In the genomic region with DNA sequence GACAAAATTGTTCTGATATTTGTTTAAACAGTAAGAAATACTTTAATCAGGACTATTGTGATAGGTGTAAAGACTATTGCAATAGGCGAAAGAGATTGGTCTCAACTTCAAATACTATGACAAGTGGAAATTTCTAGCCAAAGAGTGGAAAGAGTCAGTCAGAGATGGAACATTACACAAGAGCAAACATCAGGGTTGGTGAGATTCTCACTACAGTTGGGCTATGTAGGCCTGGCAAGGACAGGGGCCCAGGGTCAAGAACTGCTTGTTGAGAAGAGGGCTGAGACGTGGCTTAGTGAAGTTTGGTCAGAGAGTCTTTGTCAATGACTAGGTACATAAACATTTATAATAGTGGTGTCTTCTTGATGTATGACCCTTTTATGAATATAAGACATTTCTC, we compare ENCODE assay signal across 2 cellular contexts.
TF ChIP-seq lines count a peak whose summit lies in the region.

No MANE protein-coding gene starts in this region.

TF ChIP-seq in IMR-90, 13 proteins besides CTCF, POLR2A, EP300 and RAD21:
- TF ChIP-seq BHLHE40 (IDR thresholded peaks at IDR 0.05; ENCODE audit: low read depth, low read length) = no peak
- TF ChIP-seq FOS (IDR thresholded peaks at IDR 0.05; ENCODE audit: low read depth, low read length) = no peak
- no peak for TF ChIP-seq RFX5 (IDR thresholded peaks at IDR 0.05; ENCODE audit: low read depth, low read length)
- TF ChIP-seq, protein P1, sequence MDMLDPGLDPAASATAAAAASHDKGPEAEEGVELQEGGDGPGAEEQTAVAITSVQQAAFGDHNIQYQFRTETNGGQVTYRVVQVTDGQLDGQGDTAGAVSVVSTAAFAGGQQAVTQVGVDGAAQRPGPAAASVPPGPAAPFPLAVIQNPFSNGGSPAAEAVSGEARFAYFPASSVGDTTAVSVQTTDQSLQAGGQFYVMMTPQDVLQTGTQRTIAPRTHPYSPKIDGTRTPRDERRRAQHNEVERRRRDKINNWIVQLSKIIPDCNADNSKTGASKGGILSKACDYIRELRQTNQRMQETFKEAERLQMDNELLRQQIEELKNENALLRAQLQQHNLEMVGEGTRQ (IDR thresholded peaks at IDR 0.05; ENCODE audit: low read depth, low read length) = no peak
- TF ChIP-seq MXI1 (IDR thresholded peaks at IDR 0.05; ENCODE audit: borderline replicate concordance, low read depth, low read length) = no peak
- no peak for TF ChIP-seq CEBPB (IDR thresholded peaks at IDR 0.05; ENCODE audit: low read depth, low read length)
- no peak for TF ChIP-seq RCOR1 (IDR thresholded peaks at IDR 0.05; ENCODE audit: insufficient replicate concordance, low read length)
- no peak for TF ChIP-seq CHD1 (IDR thresholded peaks at IDR 0.05; ENCODE audit: low read depth, low read length)
- no peak for TF ChIP-seq MAZ (IDR thresholded peaks at IDR 0.05; ENCODE audit: borderline replicate concordance, low read depth, low read length)
- TF ChIP-seq, protein P2, sequence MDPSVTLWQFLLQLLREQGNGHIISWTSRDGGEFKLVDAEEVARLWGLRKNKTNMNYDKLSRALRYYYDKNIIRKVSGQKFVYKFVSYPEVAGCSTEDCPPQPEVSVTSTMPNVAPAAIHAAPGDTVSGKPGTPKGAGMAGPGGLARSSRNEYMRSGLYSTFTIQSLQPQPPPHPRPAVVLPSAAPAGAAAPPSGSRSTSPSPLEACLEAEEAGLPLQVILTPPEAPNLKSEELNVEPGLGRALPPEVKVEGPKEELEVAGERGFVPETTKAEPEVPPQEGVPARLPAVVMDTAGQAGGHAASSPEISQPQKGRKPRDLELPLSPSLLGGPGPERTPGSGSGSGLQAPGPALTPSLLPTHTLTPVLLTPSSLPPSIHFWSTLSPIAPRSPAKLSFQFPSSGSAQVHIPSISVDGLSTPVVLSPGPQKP (IDR thresholded peaks at IDR 0.05; ENCODE audit: borderline replicate concordance, low read depth, low read length) = no peak
- TF ChIP-seq SMC3 (IDR thresholded peaks at IDR 0.05; ENCODE audit: low read depth, low read length) = no peak
- no peak for TF ChIP-seq NFE2L2 (IDR thresholded peaks at IDR 0.05; ENCODE audit: low read depth, low read length)
- no peak for TF ChIP-seq MAFK (IDR thresholded peaks at IDR 0.05; ENCODE audit: low read depth, low read length)

TF ChIP-seq in GM12878, 131 proteins besides CTCF, POLR2A, EP300 and RAD21:
- TF ChIP-seq ZZZ3 (IDR thresholded peaks at IDR 0.05; ENCODE audit: control insufficient read depth, insufficient read length, low read depth) (no peak), PAX8 (IDR thresholded peaks at IDR 0.05) (no peak)
- TF ChIP-seq, protein P3, sequence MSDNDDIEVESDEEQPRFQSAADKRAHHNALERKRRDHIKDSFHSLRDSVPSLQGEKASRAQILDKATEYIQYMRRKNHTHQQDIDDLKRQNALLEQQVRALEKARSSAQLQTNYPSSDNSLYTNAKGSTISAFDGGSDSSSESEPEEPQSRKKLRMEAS (IDR thresholded peaks at IDR 0.05; ENCODE audit: low read depth, low read length) = no peak
